ENCODE assay signal across 15 cellular contexts in the genomic region with DNA sequence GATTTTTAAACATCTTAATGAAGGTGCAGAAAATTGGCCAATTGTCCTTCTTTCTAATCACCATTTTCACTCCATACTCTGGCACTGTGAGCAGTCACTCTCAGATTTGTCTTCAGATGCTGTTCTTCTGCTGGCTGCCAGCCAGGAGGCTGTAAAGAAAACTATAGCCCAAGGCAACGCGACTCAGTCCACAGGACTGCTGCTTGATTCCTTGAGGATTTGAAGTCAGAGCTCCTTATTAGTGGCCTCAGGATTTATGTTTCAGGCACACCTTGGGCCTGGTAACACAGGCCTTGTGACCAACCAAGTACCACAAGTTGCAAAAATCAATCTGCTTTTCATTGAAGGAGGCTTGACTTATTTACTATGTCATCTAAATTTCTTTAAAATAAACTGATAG.
DNase-seq lines count a peak whose midpoint lies in the region; ATAC-seq and TF ChIP-seq lines count a peak whose summit lies in the region.
"Had no signal": no experiment of that assay in that cellular context is flagged by ENCODE, and none has a peak within 500 bp of the region (broad histone marks: within the 10 kb centered on the region; RNA-seq: fewer than 3 reads in every experiment).

No MANE protein-coding gene starts in this region.

- H4K20me1 ChIP-seq in HCT116 (ENCODE audit: insufficient read depth), result no peaks in the 10 kb centered on the region

- no peak for TF ChIP-seq RAD21 in HCT116 (IDR thresholded peaks at IDR 0.05; ENCODE audit: low read depth)

- RAD21 ChIA-PET in HCT116 (lab: Charles Lee; ENCODE audit: low non-redundant PET in 1 of 2, low total read pairs in 2 of 2, uncharacterized antibody in 2 of 2, unreplicated experiment in 2 of 2), result no interaction called here

- CTCF ChIA-PET in HCT116 (lab: Charles Lee), result no interaction called here

- H3K27ac ChIP-seq in HCT116 (ENCODE audit: low read depth, low read length), result no peak overlapping the region
- no peak overlapping the region for H3K27ac ChIP-seq in sigmoid colon
- no peak overlapping the region for H3K27ac ChIP-seq in dorsolateral prefrontal cortex
- H3K27ac ChIP-seq: gastrocnemius medialis had no signal

- H3K4me2 ChIP-seq in HCT116 (ENCODE audit: low read length), result 0 out of 2 replicates have a peak overlapping the region, but pooled peaks have one; percentile 19
- peak overlapping the region; percentile 31 for H3K4me2 ChIP-seq in skeletal muscle satellite cell (ENCODE audit: low read length)

- peak overlapping the region; percentile 74 for H2AFZ ChIP-seq in HCT116 (ENCODE audit: low read depth, low read length, poor library complexity, severe bottlenecking)

- no peaks in the 10 kb centered on the region for H3K9me2 ChIP-seq in HCT116 (ENCODE audit: insufficient read depth)

- H3K79me2 ChIP-seq in HCT116 (ENCODE audit: insufficient read depth, low read length), result no peaks in the 10 kb centered on the region

- H3K9me3 ChIP-seq in HCT116 (ENCODE audit: control insufficient read depth in 1 of 2, insufficient read depth in 1 of 2, low read depth in 1 of 2, low read length in 2 of 2), result no peaks in the 10 kb centered on the region
- H3K9me3 ChIP-seq in skeletal muscle satellite cell (replicated peaks; ENCODE audit: low read length), result no peaks in the 10 kb centered on the region
- no peaks in the 10 kb centered on the region for H3K9me3 ChIP-seq in sigmoid colon
- H3K9me3 ChIP-seq: gastrocnemius medialis had no signal

- H3K4me1 ChIP-seq in HCT116 (ENCODE audit: control insufficient read depth in 1 of 2, insufficient read depth in 2 of 2, low read length in 2 of 2) (peaks cover 3 to 10% of the 10 kb centered on the region in 2 experiments; a peak in 3 of 4 replicates), skeletal muscle satellite cell (ENCODE audit: control insufficient read depth, insufficient read depth, low read length) (peaks cover 17% of the 10 kb centered on the region), sigmoid colon (no peaks in the 10 kb centered on the region)
- H3K4me1 ChIP-seq: gastrocnemius medialis had no signal

- POLR2A ChIA-PET in HCT116 (lab: Charles Lee), result no interaction called here

- H3K9ac ChIP-seq in HCT116 (ENCODE audit: low read length) (no peak overlapping the region), skeletal muscle satellite cell (ENCODE audit: low read depth, low read length) (no peak overlapping the region)

- intact Hi-C loops in HCT116 (cut with micrococcal nuclease) (no loop called here), sigmoid colon (cut with DNase I) (no loop called here), dorsolateral prefrontal cortex (cut with DNase I) (no loop called here)

- TF ChIP-seq EP300 in sigmoid colon (IDR thresholded peaks at IDR 0.05), result no peak

- H3K4me3 ChIP-seq in HCT116 (replicated peaks in 1 of 2; ENCODE audit: low read depth in 1 of 2, low read length in 2 of 2), result no peak overlapping the region
- no peak overlapping the region for H3K4me3 ChIP-seq in fibroblast of pulmonary artery (replicated peaks; ENCODE audit: low read depth, low read length)
- H3K4me3 ChIP-seq in skeletal muscle satellite cell (ENCODE audit: low read length), result no peak overlapping the region
- no peak overlapping the region for H3K4me3 ChIP-seq in sigmoid colon
- no peak overlapping the region for H3K4me3 ChIP-seq in dorsolateral prefrontal cortex
- H3K4me3 ChIP-seq: gastrocnemius medialis had no signal

- H3K27me3 ChIP-seq in HCT116 (ENCODE audit: insufficient read depth, low read length) (no peaks in the 10 kb centered on the region), skeletal muscle satellite cell (ENCODE audit: control insufficient read depth, insufficient read depth, low read length) (no peaks in the 10 kb centered on the region), sigmoid colon (no peaks in the 10 kb centered on the region), dorsolateral prefrontal cortex (no peaks in the 10 kb centered on the region)
- H3K27me3 ChIP-seq: gastrocnemius medialis had no signal

- H3K36me3 ChIP-seq in HCT116 (ENCODE audit: control insufficient read depth in 1 of 2, insufficient read depth in 2 of 2, low read length in 2 of 2), result no peaks in the 10 kb centered on the region
- no peaks in the 10 kb centered on the region for H3K36me3 ChIP-seq in skeletal muscle satellite cell (ENCODE audit: insufficient read depth, low read length)
- H3K36me3 ChIP-seq in sigmoid colon, result no peaks in the 10 kb centered on the region
- H3K36me3 ChIP-seq: gastrocnemius medialis had no signal

- no peak for TF ChIP-seq POLR2A in HCT116 (IDR thresholded peaks at IDR 0.05; ENCODE audit: borderline replicate concordance, extremely low read depth, insufficient read depth, insufficient read length)
- no peak for TF ChIP-seq POLR2A in sigmoid colon (IDR thresholded peaks at IDR 0.05)

- DNase-seq in HCT116 (ENCODE audit: low read depth, low spot score) (no peak), RPMI7951 (ENCODE audit: low read depth) (peak; percentile 41), fibroblast of pulmonary artery (ENCODE audit: low read depth) (peak; percentile 7), sigmoid colon (no peak), NCI-H524 treated with DMSO at 0.1 percent for 48 hours (lab: John Stamatoyannopoulos, UW) (no peak), dorsolateral prefrontal cortex (no peak)
- DNase-seq: activated naive CD8-positive, alpha-beta T cell treated with anti-CD3 and anti-CD28 coated beads for 36 hours; activated T-cell treated with anti-CD3 and anti-CD28 coated beads for 4 hours; dermis blood vessel endothelial cell; gastrocnemius medialis; Karpas-422; kidney glomerular epithelial cell; naive B cell; NCI-H187 treated with DMSO at 0.1 percent for 48 hours had no signal

- 69 to 70% methylated on average over 2 of the region's 2 CpGs for WGBS in sigmoid colon, 2 donors

- BruUV-seq in HCT116 (replicated peaks; lab: Mats Ljungman, UMichigan), result no TSS peak

- TF ChIP-seq CTCF in HCT116 (IDR thresholded peaks at IDR 0.05 in 2 of 3, conservative IDR thresholded peaks at IDR 0.05 in 1 of 3; ENCODE audit: borderline replicate concordance in 1 of 3, insufficient read depth in 1 of 3, low read depth in 2 of 3, low read length in 2 of 3) (no peak), fibroblast of pulmonary artery (IDR thresholded peaks at IDR 0.05; ENCODE audit: low read length, missing control alignments) (no peak), sigmoid colon (IDR thresholded peaks at IDR 0.05) (no peak), dorsolateral prefrontal cortex (IDR thresholded peaks at IDR 0.05 in 54 of 56, conservative IDR thresholded peaks at IDR 0.05 in 2 of 56; ENCODE audit: low read depth in 1 of 56, partially characterized antibody in 56 of 56) (no peak)

- ATAC-seq in HCT116, result peak; percentile 57
- ATAC-seq: gastrocnemius medialis had no signal

TF ChIP-seq in HCT116, 20 proteins besides CTCF, POLR2A, EP300 and RAD21:
- no peak for TF ChIP-seq ZNF274 (IDR thresholded peaks at IDR 0.05; ENCODE audit: low read depth, low read length)
- TF ChIP-seq ELF1 (IDR thresholded peaks at IDR 0.05; ENCODE audit: borderline replicate concordance, low read depth), result no peak
- TF ChIP-seq ZFX (IDR thresholded peaks at IDR 0.05), result no peak
- TF ChIP-seq TCF7L2 (IDR thresholded peaks at IDR 0.05; ENCODE audit: borderline replicate concordance, extremely low read depth, insufficient read depth, insufficient read length), result no peak
- TF ChIP-seq YY1 (IDR thresholded peaks at IDR 0.05; ENCODE audit: extremely low read depth, insufficient replicate concordance, low read depth, low read length), result no peak
- no peak for TF ChIP-seq FOSL1 (IDR thresholded peaks at IDR 0.05; ENCODE audit: low read depth)
- no peak for TF ChIP-seq CEBPB (IDR thresholded peaks at IDR 0.05; ENCODE audit: low read depth)
- TF ChIP-seq, protein P1, sequence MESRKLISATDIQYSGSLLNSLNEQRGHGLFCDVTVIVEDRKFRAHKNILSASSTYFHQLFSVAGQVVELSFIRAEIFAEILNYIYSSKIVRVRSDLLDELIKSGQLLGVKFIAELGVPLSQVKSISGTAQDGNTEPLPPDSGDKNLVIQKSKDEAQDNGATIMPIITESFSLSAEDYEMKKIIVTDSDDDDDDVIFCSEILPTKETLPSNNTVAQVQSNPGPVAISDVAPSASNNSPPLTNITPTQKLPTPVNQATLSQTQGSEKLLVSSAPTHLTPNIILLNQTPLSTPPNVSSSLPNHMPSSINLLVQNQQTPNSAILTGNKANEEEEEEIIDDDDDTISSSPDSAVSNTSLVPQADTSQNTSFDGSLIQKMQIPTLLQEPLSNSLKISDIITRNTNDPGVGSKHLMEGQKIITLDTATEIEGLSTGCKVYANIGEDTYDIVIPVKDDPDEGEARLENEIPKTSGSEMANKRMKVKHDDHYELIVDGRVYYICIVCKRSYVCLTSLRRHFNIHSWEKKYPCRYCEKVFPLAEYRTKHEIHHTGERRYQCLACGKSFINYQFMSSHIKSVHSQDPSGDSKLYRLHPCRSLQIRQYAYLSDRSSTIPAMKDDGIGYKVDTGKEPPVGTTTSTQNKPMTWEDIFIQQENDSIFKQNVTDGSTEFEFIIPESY (IDR thresholded peaks at IDR 0.05; ENCODE audit: extremely low read depth, insufficient replicate concordance, low read length), result no peak
- TF ChIP-seq SIN3A (IDR thresholded peaks at IDR 0.05; ENCODE audit: low read depth), result no peak
- no peak for TF ChIP-seq SRF (IDR thresholded peaks at IDR 0.05; ENCODE audit: low read depth)
- no peak for TF ChIP-seq ATF3 (IDR thresholded peaks at IDR 0.05)
- no peak for TF ChIP-seq POLR2AphosphoS5 (IDR thresholded peaks at IDR 0.05; ENCODE audit: low read depth, low read length)
- TF ChIP-seq JUND (IDR thresholded peaks at IDR 0.05), result no peak
- TF ChIP-seq CBX3 (IDR thresholded peaks at IDR 0.05; ENCODE audit: low read depth), result no peak
- no peak for TF ChIP-seq EGR1 (IDR thresholded peaks at IDR 0.05; ENCODE audit: low read depth)

Comparison
In these comparisons a context has a peak if more than half of its experiments do, and no peak if none do; other contexts are left out.
1. DNase-seq: peak in RPMI7951 (single experiment) and fibroblast of pulmonary artery (single experiment); none in HCT116 (single experiment), sigmoid colon (single experiment), NCI-H524 treated with DMSO at 0.1 percent for 48 hours (single experiment) and dorsolateral prefrontal cortex (0 of 10).